29 cellular contexts compared by ENCODE assay signal in the genomic region with DNA sequence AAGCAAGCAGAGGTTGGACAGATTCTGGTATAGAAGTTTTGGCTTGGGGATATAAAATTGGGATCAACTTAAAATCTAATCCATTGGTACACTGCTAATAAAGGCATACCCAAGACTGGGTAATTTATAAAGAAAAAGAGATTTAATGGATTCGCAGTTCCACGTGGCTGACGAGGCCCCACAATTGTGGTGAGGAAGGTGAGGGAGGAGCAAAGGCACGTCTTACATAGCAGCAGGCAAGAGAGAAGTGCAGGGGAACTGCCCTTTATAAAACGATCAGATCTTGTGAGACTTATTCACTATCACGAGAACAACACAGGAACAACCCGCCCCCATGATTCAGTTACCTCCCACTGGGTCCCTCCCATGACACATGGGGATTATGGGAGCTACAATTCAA.
"Had no signal": no experiment of that assay in that cellular context is flagged by ENCODE, and none has a peak within 500 bp of the region (broad histone marks: within the 10 kb centered on the region; RNA-seq: fewer than 3 reads in every experiment).

No MANE protein-coding gene starts in this region.

- H3K4me3 Mint-ChIP-seq: immature natural killer cell; naive thymus-derived CD8-positive, alpha-beta T cell; nephron progenitor cell; stimulated activated naive CD8-positive, alpha-beta T cell treated with anti-CD3 and anti-CD28 coated beads, Interleukin-15, amount 100 ng/mL, for 72 hours had no signal

- H3K4me3 ChIP-seq: gastrocnemius medialis, heart left ventricle, hepatocyte, left ventricle myocardium inferior, lower lobe of right lung, ovary, psoas muscle, skin epidermis, spleen, suprapubic skin, transverse colon, upper lobe of right lung had no signal

- H3K36me3 ChIP-seq: gastrocnemius medialis, heart left ventricle, left ventricle myocardium inferior, lower lobe of right lung, ovary, spleen, suprapubic skin, transverse colon, upper lobe of right lung had no signal

- ATAC-seq: esophagus mucosa; gastrocnemius medialis; heart left ventricle; left colon; lower lobe of right lung; naive thymus-derived CD8-positive, alpha-beta T cell; psoas muscle; right cardiac atrium; stimulated activated naive CD8-positive, alpha-beta T cell treated with anti-CD3 and anti-CD28 coated beads, Interleukin-15, amount 100 ng/mL, for 72 hours; upper lobe of right lung had no signal

- H3K4me1 Mint-ChIP-seq: nephron progenitor cell had no signal

- H3K27ac ChIP-seq: epithelial cell of prostate, gastrocnemius medialis, heart left ventricle, left ventricle myocardium inferior, lower lobe of right lung, ovary, psoas muscle, skin epidermis, spleen, transverse colon, upper lobe of right lung had no signal

- H3K27me3 Mint-ChIP-seq: naive thymus-derived CD8-positive, alpha-beta T cell; stimulated activated naive CD8-positive, alpha-beta T cell treated with anti-CD3 and anti-CD28 coated beads, Interleukin-15, amount 100 ng/mL, for 72 hours had no signal

- H3K27me3 ChIP-seq: gastrocnemius medialis, heart left ventricle, hepatocyte, ovary, spleen, suprapubic skin, transverse colon, upper lobe of right lung had no signal

- H3K4me1 ChIP-seq: gastrocnemius medialis, left ventricle myocardium inferior, psoas muscle, spleen, upper lobe of right lung had no signal

- H3K9me3 ChIP-seq: gastrocnemius medialis, heart left ventricle, left ventricle myocardium inferior, lower lobe of right lung, ovary, psoas muscle, spleen, suprapubic skin, transverse colon, upper lobe of right lung had no signal

- DNase-seq: cerebellar nuclear complex; cortex of kidney; foreskin fibroblast; gastrocnemius medialis; heart left ventricle; immature natural killer cell; islet precursor cell; kidney glomerular epithelial cell; left colon; left ventricle myocardium inferior; lower lobe of right lung; naive thymus-derived CD8-positive, alpha-beta T cell; nephron progenitor cell; occipital lobe; ovary; posterior cingulate gyrus; psoas muscle; right cardiac atrium; spleen; stimulated activated CD4-positive, alpha-beta T cell treated with anti-CD3 and anti-CD28 coated beads, Interleukin-2, amount 100 ng/mL, for 48 hours; stimulated activated naive CD4-positive, alpha-beta T cell; stimulated activated naive CD8-positive, alpha-beta T cell treated with anti-CD3 and anti-CD28 coated beads, Interleukin-15, amount 100 ng/mL, for 72 hours; transverse colon; upper lobe of right lung had no signal

- H3K9me3 Mint-ChIP-seq: immature natural killer cell; naive thymus-derived CD8-positive, alpha-beta T cell had no signal

- H3K27ac Mint-ChIP-seq: immature natural killer cell; nephron progenitor cell; stimulated activated naive CD8-positive, alpha-beta T cell treated with anti-CD3 and anti-CD28 coated beads, Interleukin-15, amount 100 ng/mL, for 72 hours had no signal
